ENCODE assay signal across 21 cellular contexts in genomic region chr17:28055546-28056275, GRCh38. TPM values are rescaled to one million over a fixed set of nuclear protein-coding genes. Genes with fewer than 3 reads are reported as not detected.
DNase-seq lines count a peak whose midpoint lies in the region; ATAC-seq, FAIRE-seq and TF ChIP-seq lines count a peak whose summit lies in the region.
"Had no signal": no experiment of that assay in that cellular context is flagged by ENCODE, and none has a peak within 500 bp of the region (broad histone marks: within the 10 kb centered on the region; RNA-seq: fewer than 3 reads in every experiment).

No MANE protein-coding gene starts in this region.

- no peak overlapping the region for H3K4me3 Mint-ChIP-seq in activated T-helper 1 cell treated with anti-CD3 and anti-CD28 coated beads, Interleukin-12 subunit alpha, Interleukin-12 subunit beta, Interleukin-2, Interleukin-4 antibody, amounts not matched to agents 30 ng/mL and 10 ng/mL and 1 ng/mL, durations not matched to agents 14 hours and 24 hours and 36 hours
- H3K4me3 Mint-ChIP-seq: stimulated activated effector memory CD8-positive, alpha-beta T cell treated with anti-CD3 and anti-CD28 coated beads, Interleukin-12 subunit alpha, Interleukin-12 subunit beta, amount 100 ng/mL, for 72 hours had no signal

- no peak for FAIRE-seq in frontal cortex (lab: Jason Lieb, UNC)
- FAIRE-seq: kidney had no signal

- peaks cover 37% of the 10 kb centered on the region for H3K4me1 Mint-ChIP-seq in activated T-helper 1 cell treated with anti-CD3 and anti-CD28 coated beads, Interleukin-12 subunit alpha, Interleukin-12 subunit beta, Interleukin-2, Interleukin-4 antibody, amounts not matched to agents 30 ng/mL and 10 ng/mL and 1 ng/mL, durations not matched to agents 14 hours and 24 hours and 36 hours (ENCODE audit: low read depth)

- no peaks in the 10 kb centered on the region for H3K27me3 Mint-ChIP-seq in activated T-helper 1 cell treated with anti-CD3 and anti-CD28 coated beads, Interleukin-12 subunit alpha, Interleukin-12 subunit beta, Interleukin-2, Interleukin-4 antibody, amounts not matched to agents 30 ng/mL and 10 ng/mL and 1 ng/mL, durations not matched to agents 14 hours and 24 hours and 36 hours (ENCODE audit: insufficient read depth)

- H3K27ac ChIP-seq in DOHH2 (ENCODE audit: low read depth, low read length) (peak overlapping the region; percentile 85), HEK293 (ENCODE audit: extremely low read depth, low read depth, low read length) (no peak overlapping the region), neutrophil (peak overlapping the region; percentile 30)
- H3K27ac ChIP-seq: epithelial cell of prostate, HL-60, sigmoid colon, tibial artery had no signal

- POLR2A ChIA-PET in HEK293 (lab: Yijun Ruan, JAX), result interaction anchor here (0.6 to 0.7 kb wide), 2 partner anchors 364 to 598 kb away, joined by 5 read pairs; no protein-coding TSS in a partner anchor

- H3K4me1 ChIP-seq in DOHH2 (ENCODE audit: control insufficient read depth, low read length), result peaks cover 94% of the 10 kb centered on the region
- H3K4me1 ChIP-seq in HEK293 (ENCODE audit: control insufficient read depth, insufficient read depth, low read length), result peaks cover 32% of the 10 kb centered on the region
- peaks cover 25 to 26% of the 10 kb centered on the region in 2 experiments for H3K4me1 ChIP-seq in neutrophil (ENCODE audit: control insufficient read depth in 1 of 2, insufficient read depth in 1 of 2, low read depth in 1 of 2, low read length in 1 of 2)

- intact Hi-C loops in activated T-helper 1 cell treated with anti-CD3 and anti-CD28 coated beads, Interleukin-12 subunit alpha, Interleukin-12 subunit beta, Interleukin-2, Interleukin-4 antibody, amounts not matched to agents 30 ng/mL and 10 ng/mL and 1 ng/mL, durations not matched to agents 14 hours and 24 hours and 36 hours (cut with micrococcal nuclease), result loop anchor here (2.0 to 5.0 kb wide), 2 partner anchors 15 to 242 kb away; no protein-coding TSS in a partner anchor

- H3F3A ChIP-seq in DOHH2 (ENCODE audit: control insufficient read depth, insufficient read depth), result peaks cover 29% of the 10 kb centered on the region

- peaks cover 100% of the 10 kb centered on the region for H3K79me2 ChIP-seq in DOHH2 (ENCODE audit: control insufficient read depth, low read length)

- no peaks in the 10 kb centered on the region for H3K36me3 Mint-ChIP-seq in activated T-helper 1 cell treated with anti-CD3 and anti-CD28 coated beads, Interleukin-12 subunit alpha, Interleukin-12 subunit beta, Interleukin-2, Interleukin-4 antibody, amounts not matched to agents 30 ng/mL and 10 ng/mL and 1 ng/mL, durations not matched to agents 14 hours and 24 hours and 36 hours (ENCODE audit: low read depth)
- H3K36me3 Mint-ChIP-seq: stimulated activated effector memory CD8-positive, alpha-beta T cell treated with anti-CD3 and anti-CD28 coated beads, Interleukin-12 subunit alpha, Interleukin-12 subunit beta, amount 100 ng/mL, for 72 hours had no signal

- H3K27me3 ChIP-seq in DOHH2 (ENCODE audit: control insufficient read depth, low read length) (no peaks in the 10 kb centered on the region), neutrophil (no peaks in the 10 kb centered on the region)
- H3K27me3 ChIP-seq: sigmoid colon, tibial artery had no signal

- peak overlapping the region; percentile 83 for H3K4me2 ChIP-seq in DOHH2 (ENCODE audit: low read length)

- peak overlapping the region; percentile 6 for H3K27ac Mint-ChIP-seq in activated T-helper 1 cell treated with anti-CD3 and anti-CD28 coated beads, Interleukin-12 subunit alpha, Interleukin-12 subunit beta, Interleukin-2, Interleukin-4 antibody, amounts not matched to agents 30 ng/mL and 10 ng/mL and 1 ng/mL, durations not matched to agents 14 hours and 24 hours and 36 hours
- H3K27ac Mint-ChIP-seq: stimulated activated effector memory CD8-positive, alpha-beta T cell treated with anti-CD3 and anti-CD28 coated beads, Interleukin-12 subunit alpha, Interleukin-12 subunit beta, amount 100 ng/mL, for 72 hours had no signal

- CTCF ChIA-PET in HEK293 (lab: Yijun Ruan, JAX), result interaction anchor here (0.6 to 1.9 kb wide), 4 partner anchors 15 to 296 kb away, joined by 3 to 6 read pairs (median 4); no protein-coding TSS in a partner anchor

- H3K9me2 ChIP-seq in DOHH2 (replicated peaks; ENCODE audit: control insufficient read depth, low read length), result no peaks in the 10 kb centered on the region

- H3K4me3 ChIP-seq in DOHH2 (ENCODE audit: low read length), result peak overlapping the region; percentile 65
- no peak overlapping the region for H3K4me3 ChIP-seq in HEK293 (ENCODE audit: low read depth, low read length)
- no peak overlapping the region for H3K4me3 ChIP-seq in neutrophil (ENCODE audit: low read depth in 1 of 2, low read length in 1 of 2)
- H3K4me3 ChIP-seq: sigmoid colon, tibial artery had no signal

- H4K20me1 ChIP-seq in DOHH2 (ENCODE audit: control insufficient read depth, insufficient read depth, low read depth, low read length), result no peaks in the 10 kb centered on the region

- H3K36me3 ChIP-seq in DOHH2 (ENCODE audit: control insufficient read depth, low read length), result no peaks in the 10 kb centered on the region
- H3K36me3 ChIP-seq in HEK293 (ENCODE audit: control insufficient read depth in 2 of 2, insufficient read depth in 1 of 2, low read length in 2 of 2), result no peaks in the 10 kb centered on the region
- H3K36me3 ChIP-seq in neutrophil, result no peaks in the 10 kb centered on the region
- H3K36me3 ChIP-seq: sigmoid colon, tibial artery had no signal

- H3K9me3 Mint-ChIP-seq in activated T-helper 1 cell treated with anti-CD3 and anti-CD28 coated beads, Interleukin-12 subunit alpha, Interleukin-12 subunit beta, Interleukin-2, Interleukin-4 antibody, amounts not matched to agents 30 ng/mL and 10 ng/mL and 1 ng/mL, durations not matched to agents 14 hours and 24 hours and 36 hours, result no peaks in the 10 kb centered on the region
- H3K9me3 Mint-ChIP-seq: stimulated activated effector memory CD8-positive, alpha-beta T cell treated with anti-CD3 and anti-CD28 coated beads, Interleukin-12 subunit alpha, Interleukin-12 subunit beta, amount 100 ng/mL, for 72 hours had no signal

- ATAC-seq in GM21619 (IDR thresholded peaks at IDR 0.05; ENCODE audit: unreplicated experiment), result no peak
- ATAC-seq: stimulated activated effector memory CD8-positive, alpha-beta T cell treated with anti-CD3 and anti-CD28 coated beads, Interleukin-12 subunit alpha, Interleukin-12 subunit beta, amount 100 ng/mL, for 72 hours had no signal

- H3K9me3 ChIP-seq in DOHH2 (ENCODE audit: control insufficient read depth, insufficient read depth, low read length), result no peaks in the 10 kb centered on the region
- no peaks in the 10 kb centered on the region for H3K9me3 ChIP-seq in HEK293 (ENCODE audit: control insufficient read depth, insufficient read depth, low read depth, low read length)
- H3K9me3 ChIP-seq in neutrophil, result no peaks in the 10 kb centered on the region
- H3K9me3 ChIP-seq: sigmoid colon, tibial artery had no signal

- no peak for DNase-seq in activated T-helper 1 cell treated with anti-CD3 and anti-CD28 coated beads, Interleukin-12 subunit alpha, Interleukin-12 subunit beta, Interleukin-2, Interleukin-4 antibody, amounts not matched to agents 30 ng/mL and 10 ng/mL and 1 ng/mL, durations not matched to agents 14 hours and 24 hours and 36 hours (ENCODE audit: low spot score)
- no peak for DNase-seq in GM19238 (ENCODE audit: insufficient read length, low spot score)
- no peak for DNase-seq in cortex of kidney (lab: John Stamatoyannopoulos, UW)
- DNase-seq in frontal cortex (ENCODE audit: low spot score in 2 of 2), result no peak
- DNase-seq: DMS79 treated with DMSO at 0.1 percent for 48 hours, foreskin fibroblast, kidney, NCI-H1694 treated with DMSO at 0.1 percent for 48 hours, NCI-H2227 treated with DMSO at 0.1 percent for 48 hours, NCI-H774, OCI-M1, SHP77, sigmoid colon, tibial artery had no signal

- TF ChIP-seq CTCF in DOHH2 (IDR thresholded peaks at IDR 0.05; ENCODE audit: low read depth, low read length, poor library complexity, severe bottlenecking), result no peak
- no peak for TF ChIP-seq CTCF in HEK293 (tag by site-specific recombination; IDR thresholded peaks at IDR 0.05)
- no peak for TF ChIP-seq CTCF in neutrophil (IDR thresholded peaks at IDR 0.05)

TF ChIP-seq in HEK293, 187 proteins besides CTCF, POLR2A, EP300 and RAD21:
- TF ChIP-seq ZNF292 (tag by site-specific recombination; IDR thresholded peaks at IDR 0.05; ENCODE audit: borderline replicate concordance, low read depth) (no peak), ZNF391 (tag by site-specific recombination; IDR thresholded peaks at IDR 0.05; ENCODE audit: borderline replicate concordance, low read depth) (no peak), ZNF2 (tag by site-specific recombination; IDR thresholded peaks at IDR 0.05) (no peak), PRDM6 (tag by site-specific recombination; IDR thresholded peaks at IDR 0.05) (no peak), ZNF654 (tag by site-specific recombination; IDR thresholded peaks at IDR 0.05; ENCODE audit: low read depth) (no peak), ZFHX2 (tag by site-specific recombination; conservative IDR thresholded peaks at IDR 0.05) (no peak), ZNF664 (tag by site-specific recombination; IDR thresholded peaks at IDR 0.05) (peak; percentile 78; the same call in 1 of the 2 replicates), ZNF311 (tag by site-specific recombination; IDR thresholded peaks at IDR 0.05; ENCODE audit: borderline replicate concordance) (no peak)

RNA-seq across cellular contexts. Expression of gene NLK, which starts 13.2 kb away (rescaled TPM):
- total RNA-seq in activated T-helper 1 cell treated with anti-CD3 and anti-CD28 coated beads, Interleukin-12 subunit alpha, Interleukin-12 subunit beta, Interleukin-2, Interleukin-4 antibody, amounts not matched to agents 30 ng/mL and 10 ng/mL and 1 ng/mL, durations not matched to agents 14 hours and 24 hours and 36 hours, result 13.6 and 15.5 TPM in 2 replicates
- 73.0 TPM for total RNA-seq in frontal cortex
